Comparison of ENCODE assay signal across 9 cellular contexts in the genomic region with DNA sequence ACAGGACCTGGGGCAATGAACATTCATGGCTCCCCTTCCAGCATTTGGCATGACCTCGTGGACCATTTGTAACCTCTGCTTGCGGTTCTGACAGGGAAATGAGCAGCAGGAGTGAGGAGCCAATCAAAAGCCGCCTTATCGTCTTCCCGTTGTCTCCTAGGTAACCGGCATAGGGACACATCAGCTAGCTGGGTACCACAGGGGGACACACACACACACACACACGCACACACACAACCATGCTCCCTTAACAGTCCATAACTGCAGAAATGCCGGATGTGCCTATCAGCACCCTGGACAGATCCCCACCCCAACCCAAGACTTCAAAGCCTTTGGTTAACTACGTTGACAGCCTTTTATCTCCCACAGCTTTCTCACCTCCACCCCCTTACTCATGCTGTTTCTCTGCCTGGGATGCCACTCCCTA. TPM values are rescaled to one million over a fixed set of nuclear protein-coding genes. Genes with fewer than 3 reads are reported as not detected.
DNase-seq lines count a peak whose midpoint lies in the region; ATAC-seq and TF ChIP-seq lines count a peak whose summit lies in the region.
"Had no signal": no experiment of that assay in that cellular context is flagged by ENCODE, and none has a peak within 500 bp of the region (broad histone marks: within the 10 kb centered on the region; RNA-seq: fewer than 3 reads in every experiment).

No MANE protein-coding gene starts in this region.

- POLR2A ChIA-PET in OCI-LY7 (lab: Charles Lee): no interaction called here

- H3K79me2 ChIP-seq in OCI-LY7 (ENCODE audit: insufficient read depth, low read depth, low read length): no peaks in the 10 kb centered on the region

- DNase-seq in GM10266 (ENCODE audit: extremely low spot score): peak; percentile 77
- DNase-seq in OCI-LY7 (ENCODE audit: low spot score): peak; percentile 40
- peak in 3 of 4 experiments; percentile 7 to 10 (median 8) for DNase-seq in activated naive CD4-positive, alpha-beta T cell (lab: John Stamatoyannopoulos, UW)
- DNase-seq in islet precursor cell: peak; percentile 75
- DNase-seq in pons (ENCODE audit: low spot score): no peak

- H3K9me3 ChIP-seq in OCI-LY7 (ENCODE audit: low read length): no peaks in the 10 kb centered on the region
- H3K9me3 ChIP-seq: tibial artery had no signal

- H3K9me2 ChIP-seq in OCI-LY7 (ENCODE audit: insufficient read depth, low read length): no peaks in the 10 kb centered on the region

- intact Hi-C loops in OCI-LY7 (cut with micrococcal nuclease; ENCODE audit: unreplicated experiment): no loop called here

- H3K27ac ChIP-seq in OCI-LY7 (ENCODE audit: low read depth, low read length, poor library complexity, severe bottlenecking): no peak overlapping the region
- H3K27ac ChIP-seq: tibial artery had no signal

- no peak overlapping the region for H3K4me3 ChIP-seq in OCI-LY7 (ENCODE audit: low read depth, low read length, poor library complexity, severe bottlenecking)
- H3K4me3 ChIP-seq: tibial artery had no signal

- no peaks in the 10 kb centered on the region for H4K20me1 ChIP-seq in OCI-LY7 (ENCODE audit: insufficient read depth, low read length)

- H3K36me3 ChIP-seq in OCI-LY7 (ENCODE audit: insufficient read depth, low read length): no peaks in the 10 kb centered on the region
- H3K36me3 ChIP-seq: tibial artery had no signal

- no TSS peak for BruUV-seq in OCI-LY7 (replicated peaks; lab: Mats Ljungman, UMichigan)

- TF ChIP-seq CTCF in GM10266 (IDR thresholded peaks at IDR 0.05; ENCODE audit: control insufficient read depth, insufficient read depth, low read depth, missing control alignments): no peak
- no peak for TF ChIP-seq CTCF in OCI-LY7 (conservative IDR thresholded peaks at IDR 0.05; ENCODE audit: low read length)

- H3K4me1 ChIP-seq in OCI-LY7 (ENCODE audit: insufficient read depth, low read length, poor library complexity, severe bottlenecking): no peaks in the 10 kb centered on the region

- CTCF ChIA-PET in OCI-LY7 (lab: Charles Lee; ENCODE audit: unreplicated experiment): no interaction called here

- H2AFZ ChIP-seq in OCI-LY7 (ENCODE audit: low read length): no peak overlapping the region

- no peak for ATAC-seq in HG03469 (IDR thresholded peaks at IDR 0.05; ENCODE audit: unreplicated experiment)
- ATAC-seq in HG02678 (IDR thresholded peaks at IDR 0.05; ENCODE audit: unreplicated experiment): no peak
- no peak for ATAC-seq in HG02610 (IDR thresholded peaks at IDR 0.05; ENCODE audit: unreplicated experiment)

- no peak overlapping the region for H3K4me2 ChIP-seq in OCI-LY7 (ENCODE audit: low read length)

RNA-seq across cellular contexts. Expression of gene CCDC174, which starts 53.4 kb away (rescaled TPM):
- total RNA-seq in OCI-LY7 (2014; rRNA removed; shearing (Covaris generic)): 11.2 and 34.9 TPM in 2 replicates
- total RNA-seq in OCI-LY7 (2022): 22.7 and 24.2 TPM in 2 replicates

RNA-seq across cellular contexts. Expression of gene GRIP2, which starts 58.0 kb away (rescaled TPM):
- total RNA-seq in OCI-LY7 (2014; rRNA removed; shearing (Covaris generic)): not detected in 2 replicates
- not detected in 2 replicates for total RNA-seq in OCI-LY7 (2022)
